2 cellular contexts compared by ENCODE assay signal in the genomic region with DNA sequence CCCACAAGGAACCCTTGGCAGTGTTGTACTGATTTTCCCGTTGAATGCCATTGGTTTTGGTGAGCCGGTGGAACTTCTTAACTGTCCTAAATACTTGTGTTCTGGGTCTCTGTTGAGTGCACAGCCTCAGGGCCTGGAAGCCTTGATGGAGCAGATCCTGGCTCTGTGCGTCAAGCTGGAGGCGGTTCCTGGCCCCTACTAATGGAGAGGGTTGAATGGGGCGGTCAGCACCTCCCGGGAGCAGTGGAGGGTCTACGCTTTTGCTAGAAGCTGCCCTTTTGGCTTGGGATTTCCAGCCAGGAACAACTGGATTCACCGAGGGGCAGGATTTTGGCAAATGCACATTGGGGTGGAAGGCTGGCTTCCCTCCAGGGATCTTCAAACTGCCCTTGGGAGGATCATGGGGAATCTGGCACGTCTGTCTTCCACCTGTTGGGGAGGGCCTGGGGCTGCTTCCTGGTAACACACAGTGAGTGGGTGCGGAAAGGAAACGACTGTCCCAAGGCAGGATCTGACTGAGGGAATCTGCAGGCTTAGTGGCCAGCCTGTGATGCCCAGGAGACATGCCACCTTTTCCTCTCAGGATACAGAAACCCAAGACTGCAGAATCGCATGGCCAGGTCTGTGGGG.
TF ChIP-seq lines count a peak whose summit lies in the region.

No MANE protein-coding gene starts in this region.

TF ChIP-seq in IMR-90, 13 proteins besides CTCF, POLR2A, EP300 and RAD21:
- TF ChIP-seq CHD1 (IDR thresholded peaks at IDR 0.05; ENCODE audit: low read depth, low read length), result no peak
- no peak for TF ChIP-seq FOS (IDR thresholded peaks at IDR 0.05; ENCODE audit: low read depth, low read length)
- TF ChIP-seq SMC3 (IDR thresholded peaks at IDR 0.05; ENCODE audit: low read depth, low read length), result no peak
- TF ChIP-seq, protein P1, sequence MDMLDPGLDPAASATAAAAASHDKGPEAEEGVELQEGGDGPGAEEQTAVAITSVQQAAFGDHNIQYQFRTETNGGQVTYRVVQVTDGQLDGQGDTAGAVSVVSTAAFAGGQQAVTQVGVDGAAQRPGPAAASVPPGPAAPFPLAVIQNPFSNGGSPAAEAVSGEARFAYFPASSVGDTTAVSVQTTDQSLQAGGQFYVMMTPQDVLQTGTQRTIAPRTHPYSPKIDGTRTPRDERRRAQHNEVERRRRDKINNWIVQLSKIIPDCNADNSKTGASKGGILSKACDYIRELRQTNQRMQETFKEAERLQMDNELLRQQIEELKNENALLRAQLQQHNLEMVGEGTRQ (IDR thresholded peaks at IDR 0.05; ENCODE audit: low read depth, low read length), result no peak
- TF ChIP-seq RFX5 (IDR thresholded peaks at IDR 0.05; ENCODE audit: low read depth, low read length), result no peak
- no peak for TF ChIP-seq MAZ (IDR thresholded peaks at IDR 0.05; ENCODE audit: borderline replicate concordance, low read depth, low read length)
- TF ChIP-seq MXI1 (IDR thresholded peaks at IDR 0.05; ENCODE audit: borderline replicate concordance, low read depth, low read length), result no peak
- TF ChIP-seq NFE2L2 (IDR thresholded peaks at IDR 0.05; ENCODE audit: low read depth, low read length), result no peak
- no peak for TF ChIP-seq ELK1 (IDR thresholded peaks at IDR 0.05; ENCODE audit: borderline replicate concordance, low read depth, low read length)
- no peak for TF ChIP-seq RCOR1 (IDR thresholded peaks at IDR 0.05; ENCODE audit: insufficient replicate concordance, low read length)
- no peak for TF ChIP-seq MAFK (IDR thresholded peaks at IDR 0.05; ENCODE audit: low read depth, low read length)
- no peak for TF ChIP-seq CEBPB (IDR thresholded peaks at IDR 0.05; ENCODE audit: low read depth, low read length)
- no peak for TF ChIP-seq BHLHE40 (IDR thresholded peaks at IDR 0.05; ENCODE audit: low read depth, low read length)

TF ChIP-seq in HepG2, 621 proteins besides CTCF, POLR2A, EP300 and RAD21:
- no peak for TF ChIP-seq RBM39 (IDR thresholded peaks at IDR 0.05; ENCODE audit: low read depth, low read length, poor library complexity, severe bottlenecking)
- TF ChIP-seq TRIM22 (IDR thresholded peaks at IDR 0.05), result no peak
- no peak for TF ChIP-seq GABPA (IDR thresholded peaks at IDR 0.05; ENCODE audit: low read depth, low read length)
- TF ChIP-seq GABPA (CRISPR knock-in tag; IDR thresholded peaks at IDR 0.05; ENCODE audit: low read depth), result no peak
- no peak for TF ChIP-seq HMGXB3 (CRISPR knock-in tag; IDR thresholded peaks at IDR 0.05; ENCODE audit: borderline replicate concordance)
- no peak for TF ChIP-seq RERE (CRISPR knock-in tag; IDR thresholded peaks at IDR 0.05; ENCODE audit: low read depth)
- TF ChIP-seq, protein P2, sequence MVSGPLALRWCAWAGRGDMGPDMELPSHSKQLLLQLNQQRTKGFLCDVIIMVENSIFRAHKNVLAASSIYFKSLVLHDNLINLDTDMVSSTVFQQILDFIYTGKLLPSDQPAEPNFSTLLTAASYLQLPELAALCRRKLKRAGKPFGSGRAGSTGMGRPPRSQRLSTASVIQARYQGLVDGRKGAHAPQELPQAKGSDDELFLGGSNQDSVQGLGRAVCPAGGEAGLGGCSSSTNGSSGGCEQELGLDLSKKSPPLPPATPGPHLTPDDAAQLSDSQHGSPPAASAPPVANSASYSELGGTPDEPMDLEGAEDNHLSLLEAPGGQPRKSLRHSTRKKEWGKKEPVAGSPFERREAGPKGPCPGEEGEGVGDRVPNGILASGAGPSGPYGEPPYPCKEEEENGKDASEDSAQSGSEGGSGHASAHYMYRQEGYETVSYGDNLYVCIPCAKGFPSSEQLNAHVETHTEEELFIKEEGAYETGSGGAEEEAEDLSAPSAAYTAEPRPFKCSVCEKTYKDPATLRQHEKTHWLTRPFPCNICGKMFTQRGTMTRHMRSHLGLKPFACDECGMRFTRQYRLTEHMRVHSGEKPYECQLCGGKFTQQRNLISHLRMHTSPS (CRISPR knock-in tag; IDR thresholded peaks at IDR 0.05; ENCODE audit: low read depth), result no peak
- TF ChIP-seq AFF4 (CRISPR knock-in tag; IDR thresholded peaks at IDR 0.05), result no peak
- no peak for TF ChIP-seq AKNA (CRISPR knock-in tag; IDR thresholded peaks at IDR 0.05; ENCODE audit: borderline replicate concordance)
- TF ChIP-seq CC2D1A (CRISPR knock-in tag; IDR thresholded peaks at IDR 0.05), result no peak
- no peak for TF ChIP-seq SAFB2 (CRISPR knock-in tag; IDR thresholded peaks at IDR 0.05; ENCODE audit: borderline replicate concordance, low read depth)
- TF ChIP-seq SIN3B (IDR thresholded peaks at IDR 0.05; ENCODE audit: low read length), result no peak
- TF ChIP-seq SKI (IDR thresholded peaks at IDR 0.05; ENCODE audit: partially characterized antibody), result no peak
